In the genomic region with DNA sequence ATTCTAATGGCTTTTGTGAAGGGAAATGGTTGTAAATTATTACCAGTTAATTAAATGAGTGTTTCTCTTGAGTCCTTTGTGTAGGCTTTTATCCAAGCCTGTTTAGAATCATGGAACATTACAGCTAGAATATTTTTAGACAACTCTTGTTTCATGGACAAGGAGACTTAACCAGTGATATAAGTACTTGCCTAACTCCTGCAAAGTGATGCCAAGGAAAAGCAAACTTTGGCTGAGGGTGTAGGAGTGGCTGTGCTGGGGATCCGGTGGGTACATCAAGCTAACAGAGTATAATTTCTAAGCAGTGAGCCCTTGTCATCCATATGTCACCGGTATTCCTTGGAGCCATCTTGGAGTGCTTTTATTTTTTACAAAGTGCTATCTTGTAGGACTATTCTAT, we compare ENCODE assay signal across 20 cellular contexts.
"Had no signal": no experiment of that assay in that cellular context is flagged by ENCODE, and none has a peak within 500 bp of the region (broad histone marks: within the 10 kb centered on the region; RNA-seq: fewer than 3 reads in every experiment).

No MANE protein-coding gene starts in this region.

- H3K9me3 ChIP-seq: tibial nerve had no signal

- H3K4me1 ChIP-seq: tibial nerve had no signal

- H3K36me3 ChIP-seq: tibial nerve had no signal

- H3K4me3 Mint-ChIP-seq: brain; nephron; stimulated activated naive B cell treated with anti-CD40 and anti-IgM and Interleukin-4, amounts not matched to agents 10 μg/mL and 1 μg/mL and 100 μg/mL, for 72 hours had no signal

- ATAC-seq: activated naive CD4-positive, alpha-beta T cell treated with anti-CD3 and anti-CD28 coated beads, Interleukin-2, amount 50 U/mL, for 72 hours; left ventricle myocardium superior; stimulated activated naive B cell treated with anti-CD40 and anti-IgM and Interleukin-4, amounts not matched to agents 10 μg/mL and 1 μg/mL and 100 μg/mL, for 72 hours had no signal

- H3K9me3 Mint-ChIP-seq: activated naive CD4-positive, alpha-beta T cell treated with anti-CD3 and anti-CD28 coated beads, Interleukin-2, amount 50 U/mL, for 72 hours had no signal

- H3K4me1 Mint-ChIP-seq: brain, nephron had no signal

- H3K36me3 Mint-ChIP-seq: brain had no signal

- H3K27ac ChIP-seq: SK-N-MC, tibial nerve had no signal

- DNase-seq: activated effector memory CD4-positive, alpha-beta T cell treated with Interleukin-2 at 50 U/mL for 16 hours; central memory CD4-positive, alpha-beta T cell; cortex of kidney; effector CD4-positive, alpha-beta T cell; foreskin fibroblast; hypothalamus; left ventricle myocardium superior; mesenchymal stem cell; nucleus accumbens; posterior cingulate gyrus; retina; stimulated activated CD4-positive, alpha-beta T cell treated with anti-CD3 and anti-CD28 coated beads, Interleukin-2, amount 100 ng/mL, for 48 hours; stimulated activated naive B cell treated with anti-CD40 and anti-IgM and Interleukin-4, amounts not matched to agents 10 μg/mL and 1 μg/mL and 100 μg/mL, for 72 hours; substantia nigra; T1000 had no signal

- H3K27me3 ChIP-seq: tibial nerve had no signal

- H3K27ac Mint-ChIP-seq: brain; nephron; stimulated activated naive B cell treated with anti-CD40 and anti-IgM and Interleukin-4, amounts not matched to agents 10 μg/mL and 1 μg/mL and 100 μg/mL, for 72 hours had no signal

- H3K4me3 ChIP-seq: SK-N-MC, tibial nerve had no signal
